24 cellular contexts compared by ENCODE assay signal in the genomic region with DNA sequence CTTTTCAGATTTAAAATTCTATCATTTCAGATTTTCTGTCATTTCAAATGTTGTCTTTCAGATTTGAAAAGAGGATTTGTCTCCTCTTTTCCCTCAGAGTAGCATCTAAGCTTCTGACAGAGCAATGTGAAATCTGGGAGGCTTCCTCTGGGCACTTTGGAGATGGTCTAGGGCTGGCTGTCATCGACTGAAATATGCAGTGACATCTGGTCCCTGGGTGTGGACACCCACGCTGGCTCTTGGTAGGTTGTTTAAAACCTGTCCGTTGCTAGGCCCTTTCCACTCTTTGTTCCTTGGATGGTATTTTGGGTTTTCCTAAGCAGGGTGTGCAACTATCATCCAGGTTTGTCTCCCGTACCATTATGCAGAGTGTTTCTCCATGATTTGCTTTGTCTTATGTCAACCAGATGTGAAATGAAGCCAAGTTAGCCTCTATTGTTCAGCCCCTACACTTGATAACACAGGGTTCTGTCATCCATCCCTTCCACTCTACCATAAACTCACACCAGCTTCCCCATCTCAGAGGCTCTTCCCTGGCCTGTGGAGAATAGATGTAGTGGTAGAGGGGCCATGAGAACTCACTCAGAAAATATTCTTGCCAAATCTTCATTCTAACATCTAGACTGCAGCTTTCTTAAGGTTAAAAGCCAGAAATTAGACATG. TPM values are rescaled to one million over a fixed set of nuclear protein-coding genes. Genes with fewer than 3 reads are reported as not detected.
"Had no signal": no experiment of that assay in that cellular context is flagged by ENCODE, and none has a peak within 500 bp of the region (broad histone marks: within the 10 kb centered on the region; RNA-seq: fewer than 3 reads in every experiment).

No MANE protein-coding gene starts in this region.

- DNase-seq: effector memory CD8-positive, alpha-beta T cell; esophagus squamous epithelium; glutamatergic neuron; kidney; left cardiac atrium; left ventricle myocardium superior; naive thymus-derived CD4-positive, alpha-beta T cell; nephron progenitor cell; psoas muscle; retina; right lobe of liver; spleen; stimulated activated CD4-positive, alpha-beta T cell treated with anti-CD3 and anti-CD28 coated beads, Interleukin-15, amount 100 ng/mL, for 24 hours; stimulated activated CD4-positive, alpha-beta T cell treated with anti-CD3 and anti-CD28 coated beads, Interleukin-1b, Interleukin-23, amount 100 ng/mL, for 48 hours; stimulated activated CD4-positive, alpha-beta T cell treated with anti-CD3 and anti-CD28 coated beads, Interleukin-4, amount 100 ng/mL, for 24 hours; tibial artery; upper lobe of left lung; uterus had no signal

- H3K27me3 ChIP-seq: esophagus squamous epithelium, gastroesophageal sphincter, right lobe of liver, spleen, tibial artery, upper lobe of left lung, uterus had no signal

- H3K9me3 ChIP-seq: esophagus squamous epithelium, gastroesophageal sphincter, psoas muscle, right lobe of liver, spleen, tibial artery, upper lobe of left lung, uterus had no signal

- ATAC-seq: effector memory CD8-positive, alpha-beta T cell; gastroesophageal sphincter; left cardiac atrium; left ventricle myocardium superior; naive thymus-derived CD4-positive, alpha-beta T cell; psoas muscle; stimulated activated memory B cell treated with anti-CD40 and anti-IgM and Interleukin-4, amounts not matched to agents 10 μg/mL and 1 μg/mL and 100 μg/mL, for 72 hours had no signal

- H2AFZ ChIP-seq: parathyroid adenoma had no signal

- H3K36me3 ChIP-seq: esophagus squamous epithelium, gastroesophageal sphincter, right lobe of liver, spleen, tibial artery, upper lobe of left lung, uterus had no signal

- H3K79me2 ChIP-seq: parathyroid adenoma had no signal

- H3K9ac ChIP-seq: parathyroid adenoma had no signal

- H3K27ac ChIP-seq: esophagus squamous epithelium, gastroesophageal sphincter, parathyroid adenoma, psoas muscle, right lobe of liver, spleen, tibial artery, upper lobe of left lung, uterus had no signal

- H3K4me3 ChIP-seq: esophagus squamous epithelium, gastroesophageal sphincter, lung, psoas muscle, right lobe of liver, spleen, tibial artery, upper lobe of left lung, uterus had no signal

- H3K4me1 ChIP-seq: esophagus squamous epithelium, gastroesophageal sphincter, parathyroid adenoma, psoas muscle, right lobe of liver, spleen, tibial artery, upper lobe of left lung, uterus had no signal

- FAIRE-seq: kidney had no signal

RNA-seq across cellular contexts. Expression of gene VIP, which starts 5.0 kb away (rescaled TPM):
- total RNA-seq: epithelial cell of proximal tubule; naive thymus-derived CD4-positive, alpha-beta T cell; skeletal muscle tissue had no signal
- polyA plus RNA-seq: naive thymus-derived CD4-positive, alpha-beta T cell had no signal

RNA-seq across cellular contexts. Expression of gene MYCT1, which starts 47.9 kb away (rescaled TPM):
- total RNA-seq: epithelial cell of proximal tubule had no signal
- polyA plus RNA-seq: naive thymus-derived CD4-positive, alpha-beta T cell had no signal
